ENCODE assay signal across 29 cellular contexts in the genomic region with DNA sequence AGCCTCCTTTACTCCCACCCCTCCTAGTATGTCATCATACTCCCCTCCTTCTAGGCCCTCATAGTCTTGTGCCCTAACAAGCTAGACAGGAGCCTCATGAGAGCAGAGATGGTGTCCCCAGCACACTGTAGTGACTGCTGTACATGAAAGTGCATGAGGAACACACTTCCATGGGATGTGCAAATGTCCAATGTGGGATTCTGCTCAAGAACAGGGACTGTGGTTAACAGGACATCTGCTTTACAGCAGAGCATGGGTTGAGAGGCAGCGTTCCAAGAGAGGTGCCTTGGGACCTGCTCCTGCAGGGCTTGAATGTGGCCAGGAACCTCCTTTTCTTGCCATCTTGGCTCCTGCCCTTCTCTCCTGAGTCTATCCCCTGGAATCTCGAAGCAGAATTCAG.
"Had no signal": no experiment of that assay in that cellular context is flagged by ENCODE, and none has a peak within 500 bp of the region (broad histone marks: within the 10 kb centered on the region; RNA-seq: fewer than 3 reads in every experiment).

No MANE protein-coding gene starts in this region.

- H2AFZ ChIP-seq: neural progenitor cell had no signal

- FAIRE-seq: keratinocyte had no signal

- H3K9me3 ChIP-seq: left lung, lower lobe of right lung, ovary, stomach, testis, thyroid gland, transverse colon, upper lobe of right lung, uterus had no signal

- H3K4me1 ChIP-seq: left lung, lower lobe of right lung, neural progenitor cell, stomach, testis, thyroid gland, transverse colon, upper lobe of right lung, uterus had no signal

- H3K36me3 ChIP-seq: neural progenitor cell, ovary, uterus had no signal

- H3K4me2 ChIP-seq: neural progenitor cell had no signal

- H3K27ac ChIP-seq: left lung, lower lobe of right lung, neural progenitor cell, ovary, stomach, testis, thyroid gland, transverse colon, upper lobe of right lung, uterus had no signal

- DNase-seq: head of caudate nucleus; hippocampal formation; kidney glomerular epithelial cell; left cardiac atrium; left lung; lower lobe of right lung; mammary epithelial cell; mesendoderm; naive B cell; natural killer cell; nephron progenitor cell; ovary; retina; right cardiac atrium; stimulated activated CD4-positive, alpha-beta T cell treated with anti-CD3 and anti-CD28 coated beads, Interleukin-12 subunit alpha, Interleukin-12 subunit beta, amount 100 ng/mL, for 4 hours; stimulated activated CD4-positive, alpha-beta T cell treated with anti-CD3 and anti-CD28 coated beads, Interleukin-15, amount 100 ng/mL, for 24 hours; stimulated activated CD4-positive, alpha-beta T cell treated with anti-CD3 and anti-CD28 coated beads, Interleukin-2, amount 100 ng/mL, for 24 hours; stimulated activated CD4-positive, alpha-beta T cell treated with anti-CD3 and anti-CD28 coated beads, Interleukin-4, amount 100 ng/mL, for 1 hour; stimulated activated naive B cell treated with anti-CD40 and anti-IgM and Interleukin-4, amounts not matched to agents 10 μg/mL and 1 μg/mL and 100 μg/mL, for 72 hours; stimulated activated naive CD8-positive, alpha-beta T cell treated with anti-CD3 and anti-CD28 coated beads, Interleukin-15, Interleukin-2, amounts not matched to agents 100 U/mL and 50 U/mL, for 24 hours; stomach; testis; thyroid gland; transverse colon; upper lobe of right lung; uterus had no signal

- H3K27me3 ChIP-seq: left lung, neural progenitor cell, ovary, stomach, testis, thyroid gland, transverse colon, upper lobe of right lung, uterus had no signal

- H3K4me3 ChIP-seq: left lung, lower lobe of right lung, neural progenitor cell, ovary, stomach, testis, thyroid gland, transverse colon, upper lobe of right lung, uterus had no signal

- H3K9ac ChIP-seq: neural progenitor cell had no signal

- ATAC-seq: left cardiac atrium; left lung; natural killer cell; right cardiac atrium; sciatic nerve; stimulated activated naive B cell treated with anti-CD40 and anti-IgM and Interleukin-4, amounts not matched to agents 10 μg/mL and 1 μg/mL and 100 μg/mL, for 72 hours; stimulated activated naive CD8-positive, alpha-beta T cell treated with anti-CD3 and anti-CD28 coated beads, Interleukin-15, Interleukin-2, amounts not matched to agents 100 U/mL and 50 U/mL, for 24 hours; upper lobe of right lung had no signal
